In genomic region chr16:35798885-35799426, GRCh38 we compare ENCODE assay signal across 22 cellular contexts.
DNase-seq lines count a peak whose midpoint lies in the region; ATAC-seq, FAIRE-seq and TF ChIP-seq lines count a peak whose summit lies in the region.
"Had no signal": no experiment of that assay in that cellular context is flagged by ENCODE, and none has a peak within 500 bp of the region (broad histone marks: within the 10 kb centered on the region; RNA-seq: fewer than 3 reads in every experiment).

No MANE protein-coding gene starts in this region.

- H3K4me3 ChIP-seq in small intestine (ENCODE audit: low read depth in 1 of 2, low read length in 2 of 2): no peak overlapping the region
- no peak overlapping the region for H3K4me3 ChIP-seq in naive thymus-derived CD4-positive, alpha-beta T cell (ENCODE audit: low read length)
- H3K4me3 ChIP-seq: Peyer's patch had no signal

- no peaks in the 10 kb centered on the region for H3K36me3 Mint-ChIP-seq in chondrocyte (ENCODE audit: low read depth)
- H3K36me3 Mint-ChIP-seq in naive thymus-derived CD4-positive, alpha-beta T cell: peaks cover 0 to 8% (median 0%) of the 10 kb centered on the region in 5 donors

- no peaks in the 10 kb centered on the region for H3K27me3 Mint-ChIP-seq in chondrocyte (ENCODE audit: low read depth)
- H3K27me3 Mint-ChIP-seq in naive thymus-derived CD4-positive, alpha-beta T cell: no peaks in the 10 kb centered on the region
- H3K27me3 Mint-ChIP-seq: B cell; central memory CD8-positive, alpha-beta T cell had no signal

- intact Hi-C loops in naive thymus-derived CD4-positive, alpha-beta T cell (cut with micrococcal nuclease): no loop called here

- TF ChIP-seq CTCF in chondrocyte (IDR thresholded peaks at IDR 0.05): no peak

- H3K27me3 ChIP-seq in small intestine (ENCODE audit: control insufficient read depth in 2 of 2, insufficient read depth in 2 of 2, low read length in 2 of 2): no peaks in the 10 kb centered on the region
- no peaks in the 10 kb centered on the region for H3K27me3 ChIP-seq in naive thymus-derived CD4-positive, alpha-beta T cell (ENCODE audit: control insufficient read depth in 2 of 2, insufficient read depth in 2 of 2, low read length in 2 of 2)
- H3K27me3 ChIP-seq: Peyer's patch had no signal

- no peaks in the 10 kb centered on the region for H3K4me1 Mint-ChIP-seq in chondrocyte (ENCODE audit: low read depth)
- no peaks in the 10 kb centered on the region for H3K4me1 Mint-ChIP-seq in naive thymus-derived CD4-positive, alpha-beta T cell
- H3K4me1 Mint-ChIP-seq: B cell; central memory CD8-positive, alpha-beta T cell had no signal

- DNase-seq in NCI-H2081 treated with DMSO at 0.1 percent for 48 hours (lab: John Stamatoyannopoulos, UW): peak; percentile 38
- peak; percentile 30 for DNase-seq in chondrocyte (ENCODE audit: low spot score)
- DNase-seq in small intestine: peak; percentile 18
- DNase-seq in substantia nigra (lab: John Stamatoyannopoulos, UW): no peak
- no peak for DNase-seq in nucleus accumbens (lab: John Stamatoyannopoulos, UW)
- no peak for DNase-seq in naive thymus-derived CD4-positive, alpha-beta T cell
- DNase-seq: activated CD4-positive, alpha-beta T cell treated with anti-CD3 and anti-CD28 coated beads, Interleukin-2, amount 50 U/mL, for 1 hour; activated gamma-delta T cell treated with Interleukin-2 at 50 U/mL for 16 hours; amniotic stem cell; effector CD8-positive, alpha-beta T cell; GDM1; HCEC 1CT; Kasumi-1; mammary epithelial cell; NCI-H187; NCI-H774; Peyer's patch; stimulated activated CD4-positive, alpha-beta T cell treated with anti-CD3 and anti-CD28 coated beads, Interleukin-4, amount 100 ng/mL, for 24 hours had no signal

- WGBS in small intestine, 3 donors: 37 to 64% (median 48%) methylated on average over 11 of the region's 11 CpGs

- TF ChIP-seq EP300 in Ishikawa (IDR thresholded peaks at IDR 0.05; ENCODE audit: borderline replicate concordance): peak; percentile 78

- H3K27ac Mint-ChIP-seq in chondrocyte (ENCODE audit: unreplicated experiment): no peak overlapping the region
- H3K27ac Mint-ChIP-seq in naive thymus-derived CD4-positive, alpha-beta T cell: no peak overlapping the region
- H3K27ac Mint-ChIP-seq: B cell had no signal

- H3K36me3 ChIP-seq in small intestine (ENCODE audit: control insufficient read depth in 2 of 2, insufficient read depth in 2 of 2, low read length in 2 of 2): no peaks in the 10 kb centered on the region
- H3K36me3 ChIP-seq in naive thymus-derived CD4-positive, alpha-beta T cell (ENCODE audit: control insufficient read depth in 2 of 3, insufficient read depth in 3 of 3, low read length in 3 of 3): no peaks in the 10 kb centered on the region
- H3K36me3 ChIP-seq: Peyer's patch had no signal

- FAIRE-seq in small intestine (lab: Jason Lieb, UNC): no peak

- H3K9me3 Mint-ChIP-seq in chondrocyte (ENCODE audit: low read depth): peaks cover 64% of the 10 kb centered on the region
- H3K9me3 Mint-ChIP-seq in naive thymus-derived CD4-positive, alpha-beta T cell: peaks cover 12 to 61% (median 29%) of the 10 kb centered on the region in 11 donors

- POLR2A ChIA-PET in naive thymus-derived CD4-positive, alpha-beta T cell (lab: Charles Lee): no interaction called here

- H3K4me3 Mint-ChIP-seq in chondrocyte (ENCODE audit: unreplicated experiment): no peak overlapping the region
- no peak overlapping the region for H3K4me3 Mint-ChIP-seq in naive thymus-derived CD4-positive, alpha-beta T cell
- H3K4me3 Mint-ChIP-seq: B cell; central memory CD8-positive, alpha-beta T cell had no signal

- peaks cover 1% of the 10 kb centered on the region for H3K9me3 ChIP-seq in small intestine (ENCODE audit: control insufficient read depth, low read depth)
- peaks cover 0 to 19% (median 0%) of the 10 kb centered on the region in 3 experiments for H3K9me3 ChIP-seq in naive thymus-derived CD4-positive, alpha-beta T cell (ENCODE audit: control insufficient read depth in 2 of 3, low read length in 3 of 3)

- H3K4me1 ChIP-seq in small intestine (ENCODE audit: control insufficient read depth in 2 of 2, insufficient read depth in 1 of 2, low read depth in 1 of 2, low read length in 1 of 2): no peaks in the 10 kb centered on the region
- H3K4me1 ChIP-seq in naive thymus-derived CD4-positive, alpha-beta T cell (ENCODE audit: control insufficient read depth in 2 of 2, insufficient read depth in 2 of 2, low read length in 2 of 2): no peaks in the 10 kb centered on the region
- H3K4me1 ChIP-seq: parathyroid adenoma, Peyer's patch had no signal

- H3K27ac ChIP-seq in small intestine (ENCODE audit: low read depth in 1 of 2, low read length in 1 of 2) (no peak overlapping the region), substantia nigra (ENCODE audit: low read depth, low read length, poor library complexity, severe bottlenecking) (no peak overlapping the region)
- no peak overlapping the region for H3K27ac ChIP-seq in naive thymus-derived CD4-positive, alpha-beta T cell (ENCODE audit: low read depth, low read length)
- H3K27ac ChIP-seq: parathyroid adenoma, Peyer's patch had no signal

- ATAC-seq in naive thymus-derived CD4-positive, alpha-beta T cell: no peak

- TF ChIP-seq RAD21 in Ishikawa (IDR thresholded peaks at IDR 0.05; ENCODE audit: low read depth): peak; percentile 19; the same call in 1 of the 2 replicates

- CTCF ChIA-PET in naive thymus-derived CD4-positive, alpha-beta T cell (lab: Charles Lee): no interaction called here

TF ChIP-seq in Ishikawa, 13 proteins besides CTCF, POLR2A, EP300 and RAD21:
- TF ChIP-seq TCF12 (IDR thresholded peaks at IDR 0.05; ENCODE audit: low read depth): peak; percentile 85
- TF ChIP-seq NFIC (IDR thresholded peaks at IDR 0.05): peak; percentile 95
- peak; percentile 67 for TF ChIP-seq TEAD4 (IDR thresholded peaks at IDR 0.05)
- peak; percentile 62; the same call in 1 of the 2 replicates for TF ChIP-seq MAX (IDR thresholded peaks at IDR 0.05)
- TF ChIP-seq EGR1 (IDR thresholded peaks at IDR 0.05): no peak
- no peak for TF ChIP-seq ZBTB7A (IDR thresholded peaks at IDR 0.05; ENCODE audit: low read depth)
- no peak for TF ChIP-seq CREB1 (IDR thresholded peaks at IDR 0.05; ENCODE audit: low read depth)
- TF ChIP-seq USF1 (IDR thresholded peaks at IDR 0.05): peak; percentile 84
TF ChIP-seq in Ishikawa: peak in this region for 5.

Comparison
In these comparisons a context has a peak if more than half of its experiments do, and no peak if none do; other contexts are left out.
1. DNase-seq: peak in NCI-H2081 treated with DMSO at 0.1 percent for 48 hours (single experiment), chondrocyte (single experiment) and small intestine (single experiment); none in substantia nigra (0 of 49), nucleus accumbens (0 of 56) and naive thymus-derived CD4-positive, alpha-beta T cell (0 of 9).